Comparison of ENCODE assay signal across 18 cellular contexts in the genomic region with DNA sequence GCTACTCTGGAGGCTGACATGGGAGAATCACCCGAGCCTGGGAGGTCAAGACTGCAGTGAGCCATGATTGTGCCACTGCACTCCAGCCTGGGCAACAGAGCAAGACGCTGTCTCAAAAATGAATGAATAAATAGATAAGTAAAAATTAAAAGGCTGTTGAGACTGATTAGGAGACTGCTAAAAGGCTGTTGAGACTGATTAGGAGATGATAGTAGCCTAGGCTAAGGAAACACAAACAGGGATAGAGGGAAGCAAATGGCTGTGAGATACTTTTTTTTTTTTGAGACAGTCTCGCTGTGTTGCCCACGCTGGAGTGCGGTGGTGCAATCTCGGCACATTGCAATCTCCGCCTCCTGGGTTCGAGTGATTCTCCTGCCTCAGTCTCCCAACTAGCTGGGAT. TPM values are rescaled to one million over a fixed set of nuclear protein-coding genes. Genes with fewer than 3 reads are reported as not detected.
DNase-seq lines count a peak whose midpoint lies in the region; ATAC-seq and TF ChIP-seq lines count a peak whose summit lies in the region.
"Had no signal": no experiment of that assay in that cellular context is flagged by ENCODE, and none has a peak within 500 bp of the region (broad histone marks: within the 10 kb centered on the region; RNA-seq: fewer than 3 reads in every experiment).

No MANE protein-coding gene starts in this region.

- POLR2A ChIA-PET in CD4-positive, alpha-beta memory T cell (lab: Charles Lee; ENCODE audit: partially characterized antibody), result interaction anchor here (1.2 to 1.5 kb wide), 2 partner anchors 9 to 29 kb away, joined by 4 to 5 read pairs; a partner anchor contains a TSS

- intact Hi-C loops in CD4-positive, alpha-beta memory T cell (cut with micrococcal nuclease), result no loop called here

- peaks cover 0 to 1% (median 0%) of the 10 kb centered on the region in 8 donors for H3K9me3 Mint-ChIP-seq in CD4-positive, alpha-beta memory T cell
- no peaks in the 10 kb centered on the region for H3K9me3 Mint-ChIP-seq in stimulated activated memory B cell treated with anti-CD40 and anti-IgM and Interleukin-4, amounts not matched to agents 10 μg/mL and 1 μg/mL and 100 μg/mL, for 72 hours
- H3K9me3 Mint-ChIP-seq: CD4-positive, CD25-positive, alpha-beta regulatory T cell; CD8-positive, alpha-beta memory T cell had no signal

- no peak for TF ChIP-seq POLR2A in erythroblast (IDR thresholded peaks at IDR 0.05; ENCODE audit: low read length)

- CTCF ChIA-PET in CD4-positive, alpha-beta memory T cell (lab: Charles Lee; ENCODE audit: partially characterized antibody), result no interaction called here

- H3K36me3 Mint-ChIP-seq in CD4-positive, alpha-beta memory T cell, result peaks cover 48 to 62% of the 10 kb centered on the region in 2 donors
- H3K36me3 Mint-ChIP-seq in T-helper 17 cell (ENCODE audit: low read depth), result peaks cover 8% of the 10 kb centered on the region
- peaks cover 74% of the 10 kb centered on the region for H3K36me3 Mint-ChIP-seq in stimulated activated memory B cell treated with anti-CD40 and anti-IgM and Interleukin-4, amounts not matched to agents 10 μg/mL and 1 μg/mL and 100 μg/mL, for 72 hours

- ATAC-seq in T-helper 17 cell, result no peak
- no peak for ATAC-seq in stimulated activated memory B cell treated with anti-CD40 and anti-IgM and Interleukin-4, amounts not matched to agents 10 μg/mL and 1 μg/mL and 100 μg/mL, for 72 hours
- ATAC-seq: GM12878 had no signal

- no peaks in the 10 kb centered on the region for H3K4me1 ChIP-seq in CD4-positive, alpha-beta memory T cell (ENCODE audit: insufficient read depth, low read length)
- H3K4me1 ChIP-seq in BE2C, result no peaks in the 10 kb centered on the region; the same call in 1 of the 2 replicates
- H3K4me1 ChIP-seq: BLaER1 had no signal

- no peak overlapping the region for H3K4me3 Mint-ChIP-seq in CD4-positive, alpha-beta memory T cell
- H3K4me3 Mint-ChIP-seq in T-helper 17 cell, result no peak overlapping the region
- H3K4me3 Mint-ChIP-seq in stimulated activated memory B cell treated with anti-CD40 and anti-IgM and Interleukin-4, amounts not matched to agents 10 μg/mL and 1 μg/mL and 100 μg/mL, for 72 hours, result no peak overlapping the region
- H3K4me3 Mint-ChIP-seq: CD4-positive, CD25-positive, alpha-beta regulatory T cell; CD8-positive, alpha-beta memory T cell had no signal

- H3K4me3 ChIP-seq in CD4-positive, alpha-beta memory T cell (ENCODE audit: low read length in 2 of 2), result no peak overlapping the region
- no peak overlapping the region for H3K4me3 ChIP-seq in BE2C (ENCODE audit: low read depth, low read length)
- H3K4me3 ChIP-seq: BLaER1, GM12878, GM23248 had no signal

- no peak for DNase-seq in CD4-positive, alpha-beta memory T cell
- DNase-seq in T-helper 17 cell, result no peak
- peak; percentile 37 to 78 for DNase-seq in erythroblast (lab: John Stamatoyannopoulos, UW)
- DNase-seq in LoVo (ENCODE audit: low spot score), result no peak
- DNase-seq in BE2C, result no peak
- DNase-seq: CD4-positive, CD25-positive, alpha-beta regulatory T cell; CD8-positive, alpha-beta memory T cell; DMS 273 treated with DMSO at 0.1 percent for 48 hours; DMS79; EL; GDM1; GM23248; H7; HCEC 1CT had no signal

- H3K27me3 ChIP-seq in CD4-positive, alpha-beta memory T cell (ENCODE audit: insufficient read depth, low read length), result no peaks in the 10 kb centered on the region
- H3K27me3 ChIP-seq in BE2C, result no peaks in the 10 kb centered on the region
- H3K27me3 ChIP-seq: BLaER1 had no signal

- H3K27ac Mint-ChIP-seq in CD4-positive, alpha-beta memory T cell, result peak overlapping the region in 4 of 7 donors; percentile 19 to 66 (median 48)
- peak overlapping the region; percentile 49 for H3K27ac Mint-ChIP-seq in T-helper 17 cell
- peak overlapping the region; percentile 63 for H3K27ac Mint-ChIP-seq in stimulated activated memory B cell treated with anti-CD40 and anti-IgM and Interleukin-4, amounts not matched to agents 10 μg/mL and 1 μg/mL and 100 μg/mL, for 72 hours
- H3K27ac Mint-ChIP-seq: CD4-positive, CD25-positive, alpha-beta regulatory T cell had no signal

- peaks cover 6% of the 10 kb centered on the region for H3K36me3 ChIP-seq in CD4-positive, alpha-beta memory T cell (ENCODE audit: insufficient read depth, low read length)
- H3K36me3 ChIP-seq in BE2C, result peaks cover 3% of the 10 kb centered on the region; the same call in 1 of the 2 replicates

- H3K9me3 ChIP-seq in CD4-positive, alpha-beta memory T cell (ENCODE audit: control insufficient read depth in 1 of 2, low read length in 2 of 2), result no peaks in the 10 kb centered on the region
- no peaks in the 10 kb centered on the region for H3K9me3 ChIP-seq in T-helper 17 cell (ENCODE audit: control insufficient read depth, low read length, poor library complexity, severe bottlenecking)
- H3K9me3 ChIP-seq in BE2C, result no peaks in the 10 kb centered on the region
- H3K9me3 ChIP-seq: BLaER1 had no signal

- peaks cover 0 to 3% (median 0%) of the 10 kb centered on the region in 4 donors for H3K4me1 Mint-ChIP-seq in CD4-positive, alpha-beta memory T cell
- H3K4me1 Mint-ChIP-seq in T-helper 17 cell, result no peaks in the 10 kb centered on the region
- no peaks in the 10 kb centered on the region for H3K4me1 Mint-ChIP-seq in stimulated activated memory B cell treated with anti-CD40 and anti-IgM and Interleukin-4, amounts not matched to agents 10 μg/mL and 1 μg/mL and 100 μg/mL, for 72 hours
- H3K4me1 Mint-ChIP-seq: CD8-positive, alpha-beta memory T cell had no signal

- H3K27ac ChIP-seq in CD4-positive, alpha-beta memory T cell (ENCODE audit: low read depth, low read length), result no peak overlapping the region
- H3K27ac ChIP-seq: BLaER1, C4-2B, GM23248 had no signal

- H3K27me3 Mint-ChIP-seq in CD4-positive, alpha-beta memory T cell, result no peaks in the 10 kb centered on the region
- no peaks in the 10 kb centered on the region for H3K27me3 Mint-ChIP-seq in T-helper 17 cell
- H3K27me3 Mint-ChIP-seq in stimulated activated memory B cell treated with anti-CD40 and anti-IgM and Interleukin-4, amounts not matched to agents 10 μg/mL and 1 μg/mL and 100 μg/mL, for 72 hours, result no peaks in the 10 kb centered on the region
- H3K27me3 Mint-ChIP-seq: CD4-positive, CD25-positive, alpha-beta regulatory T cell; CD8-positive, alpha-beta memory T cell had no signal

- no peak for TF ChIP-seq CTCF in BE2C (IDR thresholded peaks at IDR 0.05; ENCODE audit: low read depth, low read length)

RNA-seq across cellular contexts. Expression of a gene that starts 28.4 kb away (rescaled TPM):
- 10 to 100 TPM; 69.7 to 70.4 TPM for total RNA-seq in CD4-positive, alpha-beta memory T cell
- polyA plus RNA-seq in CD4-positive, alpha-beta memory T cell, result 10 to 100 TPM; 27.5 to 45.8 TPM
- 10 to 100 TPM; 62.1 to 64.6 TPM for total RNA-seq in T-helper 17 cell
- 56.5 TPM for polyA plus RNA-seq in BE2C (2012; ENCODE audit: insufficient read depth, insufficient read length, low read depth)

RNA-seq across cellular contexts. Expression of a gene that starts 28.6 kb away (rescaled TPM):
- 1 to 10 TPM; 1.1 to 1.5 TPM for total RNA-seq in CD4-positive, alpha-beta memory T cell
- under 1 TPM; 0.16 to 0.25 TPM for polyA plus RNA-seq in CD4-positive, alpha-beta memory T cell
- 1 to 10 TPM; 1.2 to 2.0 TPM for total RNA-seq in T-helper 17 cell
- 0.91 TPM for polyA plus RNA-seq in BE2C (2012; ENCODE audit: insufficient read depth, insufficient read length, low read depth)

Comparison
In these comparisons a context has a peak if more than half of its experiments do, and no peak if none do; other contexts are left out.
1. DNase-seq: peak in erythroblast (2 of 2); none in CD4-positive, alpha-beta memory T cell (0 of 5), T-helper 17 cell (0 of 3), LoVo (single experiment) and BE2C (single experiment).
2. Peak in every context shown above with its lines, with median percentiles within 50 percentile points of each other: H3K27ac Mint-ChIP-seq.